In genomic region chr6:43967692-43968091, GRCh38 we compare ENCODE assay signal across 19 cellular contexts.
A peak's percentile ranks its signal among the peaks of the same experiment; 100 is the strongest.
DNase-seq lines count a peak whose midpoint lies in the region; ATAC-seq, FAIRE-seq and TF ChIP-seq lines count a peak whose summit lies in the region.
"Had no signal": no experiment of that assay in that cellular context is flagged by ENCODE, and none has a peak within 500 bp of the region (broad histone marks: within the 10 kb centered on the region; RNA-seq: fewer than 3 reads in every experiment).

No MANE protein-coding gene starts in this region.

- ATAC-seq in Right ventricle myocardium superior (ENCODE audit: poor library complexity) (no peak), K562 (no peak), HG03108 (IDR thresholded peaks at IDR 0.05; ENCODE audit: unreplicated experiment) (no peak)
- ATAC-seq: A549 had no signal

- no peak overlapping the region for H3K4me3 ChIP-seq in K562
- H3K4me3 ChIP-seq: A549, GM23248, HAP-1 had no signal

- no peak overlapping the region for H3K27ac ChIP-seq in K562 (ENCODE audit: extremely low read depth, low read depth, low read length)
- H3K27ac ChIP-seq: 22Rv1, A549, C4-2B, GM23248 had no signal

- peaks cover 16% of the 10 kb centered on the region; the same call in 2 of the 3 replicates for H3K79me2 ChIP-seq in K562 (ENCODE audit: control insufficient read depth, insufficient read depth, low read length)

- no peaks in the 10 kb centered on the region for H4K20me1 ChIP-seq in K562 (replicated peaks; ENCODE audit: control insufficient read depth, insufficient read depth, low read length)

- CTCF ChIA-PET in K562 (lab: Yijun Ruan, JAX; ENCODE audit: low intra/inter-chr PET ratio) = no interaction called here

- no peak overlapping the region for H3K4me3 Mint-ChIP-seq in type B pancreatic cell
- H3K4me3 Mint-ChIP-seq: CD4-positive, alpha-beta T cell had no signal

- H3K27me3 ChIP-seq in K562 (ENCODE audit: control insufficient read depth in 2 of 2, insufficient read depth in 2 of 2, low read length in 2 of 2) = no peaks in the 10 kb centered on the region

- peaks cover 55 to 81% of the 10 kb centered on the region in 2 experiments for H3K4me1 ChIP-seq in K562 (replicated peaks in 1 of 2; ENCODE audit: control insufficient read depth in 2 of 2, insufficient read depth in 2 of 2, low read length in 2 of 2)
- H3K4me1 ChIP-seq: Caco-2, HAP-1 had no signal

- TF ChIP-seq CTCF in K562 (IDR thresholded peaks at IDR 0.05 in 2 of 3, conservative IDR thresholded peaks at IDR 0.05 in 1 of 3; ENCODE audit: insufficient read depth in 2 of 3, low read depth in 1 of 3, low read length in 3 of 3) = no peak
- TF ChIP-seq CTCF in type B pancreatic cell (conservative IDR thresholded peaks at IDR 0.05) = no peak

- peaks cover 15% of the 10 kb centered on the region for H3K4me1 Mint-ChIP-seq in type B pancreatic cell (ENCODE audit: unreplicated experiment)

- H3K36me3 Mint-ChIP-seq in type B pancreatic cell = no peaks in the 10 kb centered on the region

- no peak overlapping the region; a peak in 1 of 4 replicates for H3K9ac ChIP-seq in K562 (ENCODE audit: insufficient read depth in 1 of 2, low read depth in 2 of 2, low read length in 2 of 2)
- H3K9ac ChIP-seq: GM23248 had no signal

- no peak overlapping the region for H3K27ac Mint-ChIP-seq in type B pancreatic cell
- H3K27ac Mint-ChIP-seq: CD4-positive, alpha-beta T cell had no signal

- peak overlapping the region; percentile 19; the same call in 1 of the 2 replicates for H2AFZ ChIP-seq in K562 (ENCODE audit: low read depth, low read length)
- H2AFZ ChIP-seq: GM23248 had no signal

- no peaks in the 10 kb centered on the region for H3K9me1 ChIP-seq in K562 (ENCODE audit: control insufficient read depth, insufficient read depth, low read length)

- no peaks in the 10 kb centered on the region for H3K9me3 ChIP-seq in K562 (replicated peaks; ENCODE audit: control insufficient read depth, insufficient read depth, low read depth, low read length)
- H3K9me3 ChIP-seq: A549, Caco-2, HAP-1 had no signal

- DNase-seq in cardiac septum (ENCODE audit: low spot score) (peak; percentile 38), Right ventricle myocardium superior (no peak), K562 (ENCODE audit: extremely low read depth in 1 of 4, low spot score in 3 of 4) (no peak), type B pancreatic cell (ENCODE audit: extremely low spot score, unreplicated experiment) (peak; percentile 50), NCI-H1417 (lab: John Stamatoyannopoulos, UW) (no peak)
- DNase-seq in activated CD8-positive, alpha-beta memory T cell treated with anti-CD3 and anti-CD28 coated beads, Interleukin-2, amount 50 U/mL, for 4 hours = no peak
- DNase-seq: AML-193; Caco-2; CD4-positive, alpha-beta T cell; GM23248 had no signal

- no peak overlapping the region for H3K4me2 ChIP-seq in K562 (ENCODE audit: insufficient read depth, low read length)
- H3K4me2 ChIP-seq: A549 had no signal

- POLR2A ChIA-PET in K562 (lab: Yijun Ruan, JAX) = interaction anchor here (0.8 to 1.8 kb wide), 3 partner anchors 8 to 342 kb away, joined by 3 to 5 read pairs (median 5); no protein-coding TSS in a partner anchor

- intact Hi-C loops in cardiac septum (cut with DNase I) (no loop called here), Right ventricle myocardium superior (cut with DNase I) (no loop called here), K562 (cut with micrococcal nuclease) (no loop called here)

- H3K36me3 ChIP-seq in K562 (ENCODE audit: control insufficient read depth, insufficient read depth, low read length) = no peaks in the 10 kb centered on the region
- H3K36me3 ChIP-seq: HAP-1 had no signal

- no peak for TF ChIP-seq POLR2A in K562 (conservative IDR thresholded peaks at IDR 0.05)

- no TSS peak for BruUV-seq in K562 (replicated peaks; lab: Mats Ljungman, UMichigan)

- peaks cover 3% of the 10 kb centered on the region for H3K27me3 Mint-ChIP-seq in type B pancreatic cell

- H3K9me3 Mint-ChIP-seq in type B pancreatic cell = peaks cover 5% of the 10 kb centered on the region
- H3K9me3 Mint-ChIP-seq: CD4-positive, alpha-beta T cell had no signal

- TF ChIP-seq EP300 in K562 (IDR thresholded peaks at IDR 0.05; ENCODE audit: low read length) = no peak

- no peak for FAIRE-seq in K562 (lab: Jason Lieb, UNC)
- FAIRE-seq: A549, D721Med, G401.6, GM12891, GM19239 had no signal

- WGBS in K562 (ENCODE audit: insufficient coverage, low coverage, missing lambda C conversion rate) = 81% methylated on average over 3 of the region's 3 CpGs

- in situ Hi-C loops in K562 (cut with MboI) = no loop called here

- no peak for TF ChIP-seq RAD21 in K562 (CRISPR knock-in tag; conservative IDR thresholded peaks at IDR 0.05 in 1 of 2, IDR thresholded peaks at IDR 0.05 in 1 of 2)

TF ChIP-seq in K562, 482 proteins besides CTCF, POLR2A, EP300 and RAD21:
- TF ChIP-seq STAG1 (CRISPR knock-in tag; IDR thresholded peaks at IDR 0.05; ENCODE audit: borderline replicate concordance) (no peak), SMAD1 (IDR thresholded peaks at IDR 0.05; ENCODE audit: low read depth, low read length, partially characterized antibody) (no peak), MAFG (tag; conservative IDR thresholded peaks at IDR 0.05) (no peak), MTA3 (IDR thresholded peaks at IDR 0.05; ENCODE audit: borderline replicate concordance) (no peak), ZNF41 (CRISPR knock-in tag; conservative IDR thresholded peaks at IDR 0.05) (no peak), ZNF696 (CRISPR knock-in tag; conservative IDR thresholded peaks at IDR 0.05) (no peak), CBX3 (IDR thresholded peaks at IDR 0.05; ENCODE audit: borderline replicate concordance in 1 of 2, low read length in 2 of 2) (no peak), ZNF77 (CRISPR knock-in tag; IDR thresholded peaks at IDR 0.05) (no peak), POU5F1 (IDR thresholded peaks at IDR 0.05; ENCODE audit: borderline replicate concordance, low read depth, low read length, partially characterized antibody) (no peak), ZNF239 (CRISPR knock-in tag; IDR thresholded peaks at IDR 0.05) (no peak), RBM14 (IDR thresholded peaks at IDR 0.05; ENCODE audit: borderline replicate concordance, insufficient read depth, low read depth, low read length) (no peak), RCOR1 (IDR thresholded peaks at IDR 0.05; ENCODE audit: borderline replicate concordance in 1 of 2, low read depth in 2 of 2, low read length in 2 of 2) (no peak), BCL6 (CRISPR knock-in tag; IDR thresholded peaks at IDR 0.05) (no peak), ZC3H4 (CRISPR knock-in tag; IDR thresholded peaks at IDR 0.05; ENCODE audit: borderline replicate concordance) (no peak), HNRNPLL (IDR thresholded peaks at IDR 0.05; ENCODE audit: low read depth, low read length, poor library complexity, severe bottlenecking) (no peak)

Comparison
In these comparisons a context has a peak if more than half of its experiments do, and no peak if none do; other contexts are left out.
1. DNase-seq: peak in cardiac septum (single experiment) and type B pancreatic cell (single experiment); none in Right ventricle myocardium superior (single experiment), K562 (0 of 4), activated CD8-positive, alpha-beta memory T cell treated with anti-CD3 and anti-CD28 coated beads, Interleukin-2, amount 50 U/mL, for 4 hours (single experiment) and NCI-H1417 (0 of 3).